Comparison of ENCODE assay signal across 7 cellular contexts in the genomic region with DNA sequence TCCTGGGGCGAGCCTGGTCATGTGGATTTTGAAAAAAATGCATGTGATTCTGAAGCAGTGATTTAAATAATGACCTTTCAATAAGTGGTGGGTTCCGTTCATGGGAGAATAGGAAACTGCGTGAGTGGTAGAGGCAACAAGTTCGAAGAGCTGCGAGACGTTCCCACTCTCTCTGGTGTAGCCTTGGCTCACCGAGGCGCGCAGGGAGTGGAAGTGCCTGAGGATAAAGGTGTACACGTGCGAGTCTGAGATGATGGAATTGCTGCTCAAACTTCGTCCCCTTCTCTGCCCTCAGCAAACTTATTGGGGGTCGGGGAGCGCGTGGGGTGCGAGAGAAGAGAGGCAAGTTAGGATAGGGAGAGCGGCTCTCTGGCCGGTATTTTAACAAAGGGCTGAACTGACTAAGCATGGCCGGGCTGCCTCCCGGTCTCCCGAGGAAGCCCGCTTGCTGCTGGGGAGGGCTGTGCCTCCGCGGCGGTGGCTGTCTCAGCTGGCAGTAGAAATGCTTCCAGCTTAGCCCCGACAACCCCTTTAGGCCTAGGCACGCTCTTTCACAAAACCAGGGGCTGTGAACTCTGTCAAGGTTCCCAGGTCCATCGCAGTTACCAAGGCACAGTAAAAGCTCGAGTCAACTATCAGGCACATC. TPM values are rescaled to one million over a fixed set of nuclear protein-coding genes. Genes with fewer than 3 reads are reported as not detected.
A peak's percentile ranks its signal among the peaks of the same experiment; 100 is the strongest.
DNase-seq lines count a peak whose midpoint lies in the region; ATAC-seq and TF ChIP-seq lines count a peak whose summit lies in the region.

No MANE protein-coding gene starts in this region.

- DNase-seq in GM13977 (ENCODE audit: low spot score) (peak; percentile 31), H7 (peak; percentile 64), MG63 (peak; percentile 29), epithelial cell of proximal tubule (ENCODE audit: low read depth) (no peak), thoracic aorta (ENCODE audit: low spot score) (peak; percentile 4)
- peak; percentile 10 to 23 (median 14) for DNase-seq in activated CD8-positive, alpha-beta memory T cell treated with anti-CD3 and anti-CD28 coated beads for 48 hours (ENCODE audit: low read depth in 2 of 3, low spot score in 2 of 3)
- peak in 4 of 9 donors; percentile 3 to 58 (median 29) for DNase-seq in naive thymus-derived CD4-positive, alpha-beta T cell

- peak overlapping the region; percentile 88 to 99 (median 96) for H3K4me3 Mint-ChIP-seq in naive thymus-derived CD4-positive, alpha-beta T cell

- H3K27me3 ChIP-seq in H7 (ENCODE audit: control insufficient read depth, insufficient read depth, low read length) (no peaks in the 10 kb centered on the region), MG63 (no peaks in the 10 kb centered on the region), thoracic aorta (replicated peaks; ENCODE audit: insufficient read depth) (no peaks in the 10 kb centered on the region)
- no peaks in the 10 kb centered on the region for H3K27me3 ChIP-seq in naive thymus-derived CD4-positive, alpha-beta T cell (ENCODE audit: control insufficient read depth in 2 of 2, insufficient read depth in 2 of 2, low read length in 2 of 2)

- CTCF ChIA-PET in naive thymus-derived CD4-positive, alpha-beta T cell (lab: Charles Lee), result interaction anchor here (0.6 to 1.6 kb wide), 4 partner anchors 17 to 173 kb away, joined by 3 to 5 read pairs (median 3); partner anchors contain the start of gene EI24

- H3K4me1 ChIP-seq in naive thymus-derived CD4-positive, alpha-beta T cell (ENCODE audit: control insufficient read depth in 2 of 2, insufficient read depth in 2 of 2, low read length in 2 of 2), result peaks cover 13% of the 10 kb centered on the region in 2 donors
- H3K4me1 ChIP-seq in thoracic aorta (ENCODE audit: control insufficient read depth in 1 of 2, low read depth in 2 of 2), result peaks cover 3 to 33% of the 10 kb centered on the region in 2 donors

- intact Hi-C loops in naive thymus-derived CD4-positive, alpha-beta T cell (cut with micrococcal nuclease), result loop anchor here (1.0 to 10.0 kb wide), 18 partner anchors 22 to 969 kb away; partner anchors contain the start of genes CCDC15 (in 2 of the 2), CHEK1 (in 2 of the 2), EI24 (in 2 of the 2) and FAM118B (in 2 of the 2)

- H3K36me3 Mint-ChIP-seq in naive thymus-derived CD4-positive, alpha-beta T cell, result peaks cover 0 to 7% (median 5%) of the 10 kb centered on the region in 5 donors

- POLR2A ChIA-PET in naive thymus-derived CD4-positive, alpha-beta T cell (lab: Charles Lee), result interaction anchor here (0.6 to 6.1 kb wide), 11 partner anchors 9 to 694 kb away, joined by 3 to 104 read pairs (median 6); partner anchors contain the start of genes CHEK1, DDX25, EI24 and HYLS1

- H3K9me3 Mint-ChIP-seq in naive thymus-derived CD4-positive, alpha-beta T cell, result peaks cover 0 to 2% (median 0%) of the 10 kb centered on the region in 11 donors

- H3K4me3 ChIP-seq in H7 (ENCODE audit: insufficient read depth, low read depth, low read length) (peak overlapping the region; percentile 63), MG63 (peak overlapping the region; percentile 96), epithelial cell of proximal tubule (ENCODE audit: low read depth, low read length) (peak overlapping the region; percentile 89), thoracic aorta (peak overlapping the region; percentile 92)
- H3K4me3 ChIP-seq in naive thymus-derived CD4-positive, alpha-beta T cell (ENCODE audit: low read length), result peak overlapping the region; percentile 83

- peak overlapping the region; percentile 95 for H3K27ac ChIP-seq in naive thymus-derived CD4-positive, alpha-beta T cell (ENCODE audit: low read depth, low read length)
- peak overlapping the region; percentile 96 to 99 for H3K27ac ChIP-seq in thoracic aorta

- H3K4me1 Mint-ChIP-seq in naive thymus-derived CD4-positive, alpha-beta T cell, result peaks cover 30 to 54% (median 47%) of the 10 kb centered on the region in 7 donors

- H3K27ac Mint-ChIP-seq in naive thymus-derived CD4-positive, alpha-beta T cell, result peak overlapping the region; percentile 94 to 100 (median 99)

- peak; percentile 23 for ATAC-seq in naive thymus-derived CD4-positive, alpha-beta T cell
- peak; percentile 32 for ATAC-seq in thoracic aorta (ENCODE audit: insufficient number of reproducible peaks, low FRiP score, low read depth)

- H3K36me3 ChIP-seq in H7 (replicated peaks; ENCODE audit: control insufficient read depth, insufficient read depth, low read length), result no peaks in the 10 kb centered on the region; the same call in 1 of the 2 replicates
- peaks cover 25% of the 10 kb centered on the region for H3K36me3 ChIP-seq in MG63
- peaks cover 0 to 16% (median 3%) of the 10 kb centered on the region in 3 experiments for H3K36me3 ChIP-seq in naive thymus-derived CD4-positive, alpha-beta T cell (ENCODE audit: control insufficient read depth in 2 of 3, insufficient read depth in 3 of 3, low read length in 3 of 3)
- no peaks in the 10 kb centered on the region for H3K36me3 ChIP-seq in thoracic aorta

- in situ Hi-C loops in GM13977 (cut with MboI; ENCODE audit: low pct_unique_long_range_greater_than_20kb, low sequenced_read_pairs, unreplicated experiment), result no loop called here

- TF ChIP-seq CTCF in GM13977 (IDR thresholded peaks at IDR 0.05; ENCODE audit: extremely low read depth, insufficient read depth, missing control alignments), result no peak
- TF ChIP-seq CTCF in epithelial cell of proximal tubule (conservative IDR thresholded peaks at IDR 0.05; ENCODE audit: low read depth, low read length), result no peak
- TF ChIP-seq CTCF in thoracic aorta (IDR thresholded peaks at IDR 0.05), result no peak

- H3K27me3 Mint-ChIP-seq in naive thymus-derived CD4-positive, alpha-beta T cell, result no peaks in the 10 kb centered on the region

- no peaks in the 10 kb centered on the region for H3K9me3 ChIP-seq in MG63
- H3K9me3 ChIP-seq in naive thymus-derived CD4-positive, alpha-beta T cell (ENCODE audit: control insufficient read depth in 2 of 3, low read length in 3 of 3), result no peaks in the 10 kb centered on the region
- no peaks in the 10 kb centered on the region for H3K9me3 ChIP-seq in thoracic aorta

RNA-seq across cellular contexts. Expression of gene STT3A, which starts 0.9 kb away (rescaled TPM):
- 143 and 184 TPM in 2 replicates for total RNA-seq in H7 (2014; rRNA removed; shearing (Covaris generic))
- total RNA-seq in MG63 (2014; rRNA removed; shearing (Covaris generic); ENCODE audit: low replicate concordance), result 107 and 125 TPM in 2 replicates
- total RNA-seq in epithelial cell of proximal tubule (170 and 190 TPM in 2 replicates), thoracic aorta (100 to 1,000 TPM in 1 of 2 donors, 10 to 100 TPM in 1; 85.0 to 122 TPM)
- 100 to 1,000 TPM in 1 of 5 experiments, 10 to 100 TPM in 4; 39.6 to 153 (median 84.5) TPM for total RNA-seq in naive thymus-derived CD4-positive, alpha-beta T cell
- polyA plus RNA-seq in naive thymus-derived CD4-positive, alpha-beta T cell, result 10 to 100 TPM; 27.3 to 60.6 TPM

RNA-seq across cellular contexts. Expression of gene EI24, which starts 22.5 kb away (rescaled TPM):
- 87.9 and 113 TPM in 2 replicates for total RNA-seq in H7 (2014; rRNA removed; shearing (Covaris generic))
- total RNA-seq in MG63 (2014; rRNA removed; shearing (Covaris generic); ENCODE audit: low replicate concordance), result 24.1 and 36.1 TPM in 2 replicates
- total RNA-seq in epithelial cell of proximal tubule (140 and 169 TPM in 2 replicates), thoracic aorta (10 to 100 TPM; 68.4 to 70.0 TPM)
- 10 to 100 TPM; 21.3 to 42.7 (median 35.7) TPM for total RNA-seq in naive thymus-derived CD4-positive, alpha-beta T cell
- polyA plus RNA-seq in naive thymus-derived CD4-positive, alpha-beta T cell, result 100 to 1,000 TPM in 1 of 2 donors, 10 to 100 TPM in 1; 79.4 to 102 TPM

RNA-seq across cellular contexts. Expression of gene CHEK1, which starts 33.2 kb away (rescaled TPM):
- total RNA-seq in H7 (2014; rRNA removed; shearing (Covaris generic)), result 85.7 and 112 TPM in 2 replicates
- 44.2 and 107 TPM in 2 replicates for total RNA-seq in MG63 (2014; rRNA removed; shearing (Covaris generic); ENCODE audit: low replicate concordance)
- 43.2 and 48.9 TPM in 2 replicates for total RNA-seq in epithelial cell of proximal tubule
- total RNA-seq in naive thymus-derived CD4-positive, alpha-beta T cell, result 10 to 100 TPM in 1 of 5 experiments, 1 to 10 TPM in 4; 2.2 to 62.6 (median 7.5) TPM
- polyA plus RNA-seq in naive thymus-derived CD4-positive, alpha-beta T cell, result 1 to 10 TPM; 1.2 to 1.7 TPM
- total RNA-seq in thoracic aorta, result 1 to 10 TPM in 1 of 2 donors, under 1 TPM in 1; 0.41 to 3.5 TPM
